21 cellular contexts compared by ENCODE assay signal in genomic region chr10:30215131-30215530, GRCh38.
DNase-seq lines count a peak whose midpoint lies in the region; ATAC-seq, FAIRE-seq and TF ChIP-seq lines count a peak whose summit lies in the region.
"Had no signal": no experiment of that assay in that cellular context is flagged by ENCODE, and none has a peak within 500 bp of the region (broad histone marks: within the 10 kb centered on the region; RNA-seq: fewer than 3 reads in every experiment).

No MANE protein-coding gene starts in this region.

- DNase-seq in GM12891 (ENCODE audit: insufficient read length, low spot score) (no peak), astrocyte of the spinal cord (ENCODE audit: low read depth, low spot score) (peak; percentile 2), nephron progenitor cell (no peak), thoracic aorta (ENCODE audit: low spot score) (no peak), mucosa of gallbladder (ENCODE audit: low spot score) (no peak), progenitor cell of endocrine pancreas (ENCODE audit: low spot score, unreplicated experiment) (no peak), T-helper 9 cell (no peak)
- DNase-seq: activated CD4-positive, CD25-positive, alpha-beta regulatory T cell treated with anti-CD3 and anti-CD28 coated beads, Interleukin-2, amount 50 U/mL, for 72 hours; activated CD8-positive, alpha-beta T cell treated with anti-CD3 and anti-CD28 coated beads, Interleukin-2, amount 10 ng/mL, durations not matched to agents 7 days and 5 days; activated gamma-delta T cell treated with Interleukin-2 at 50 U/mL for 16 hours; BE2C; Caco-2; DND-41; hippocampal formation; islet precursor cell; NCI-H2081 treated with DMSO at 0.1 percent for 48 hours had no signal

- in situ Hi-C loops in astrocyte of the spinal cord (cut with HindIII; ENCODE audit: low sequenced_read_pairs) = no loop called here

- H3K4me1 Mint-ChIP-seq in nephron progenitor cell (peaks cover 43% of the 10 kb centered on the region), progenitor cell of endocrine pancreas (ENCODE audit: low read depth) (peaks cover 3% of the 10 kb centered on the region)

- peaks cover 17% of the 10 kb centered on the region for H3K9me3 Mint-ChIP-seq in nephron progenitor cell
- no peaks in the 10 kb centered on the region for H3K9me3 Mint-ChIP-seq in progenitor cell of endocrine pancreas (ENCODE audit: low read depth)

- peaks cover 3 to 20% of the 10 kb centered on the region in 2 donors for H3K4me1 ChIP-seq in thoracic aorta (ENCODE audit: control insufficient read depth in 1 of 2, low read depth in 2 of 2)
- H3K4me1 ChIP-seq: BE2C, sigmoid colon had no signal

- no peak for ATAC-seq in thoracic aorta (ENCODE audit: insufficient number of reproducible peaks, low FRiP score, low read depth)
- ATAC-seq: activated CD8-positive, alpha-beta T cell treated with anti-CD3 and anti-CD28 coated beads, Interleukin-2, amount 10 ng/mL, durations not matched to agents 7 days and 5 days had no signal

- H3K36me3 ChIP-seq in thoracic aorta = no peaks in the 10 kb centered on the region
- H3K36me3 ChIP-seq: adrenal gland, BE2C, sigmoid colon had no signal

- H3K27ac Mint-ChIP-seq in nephron progenitor cell = peak overlapping the region; percentile 94
- H3K27ac Mint-ChIP-seq in progenitor cell of endocrine pancreas = no peak overlapping the region
- H3K27ac Mint-ChIP-seq: activated CD8-positive, alpha-beta T cell treated with anti-CD3 and anti-CD28 coated beads, Interleukin-2, amount 10 ng/mL, durations not matched to agents 7 days and 5 days had no signal

- FAIRE-seq in GM12891 (lab: Jason Lieb, UNC) = peak; percentile 45
- FAIRE-seq: bronchial epithelial cell, GM19239, H1 had no signal

- TF ChIP-seq CTCF in astrocyte of the spinal cord (IDR thresholded peaks at IDR 0.05; ENCODE audit: low read depth, low read length) = no peak
- no peak for TF ChIP-seq CTCF in nephron progenitor cell (IDR thresholded peaks at IDR 0.05)
- no peak for TF ChIP-seq CTCF in thoracic aorta (IDR thresholded peaks at IDR 0.05)
- TF ChIP-seq CTCF in progenitor cell of endocrine pancreas (IDR thresholded peaks at IDR 0.05; ENCODE audit: unreplicated experiment) = no peak

- H3K27ac ChIP-seq in thoracic aorta = no peak overlapping the region
- H3K27ac ChIP-seq: sigmoid colon had no signal

- H3K4me3 Mint-ChIP-seq in nephron progenitor cell (no peak overlapping the region), progenitor cell of endocrine pancreas (ENCODE audit: low read depth) (no peak overlapping the region)
- H3K4me3 Mint-ChIP-seq: activated CD8-positive, alpha-beta T cell treated with anti-CD3 and anti-CD28 coated beads, Interleukin-2, amount 10 ng/mL, durations not matched to agents 7 days and 5 days had no signal

- no peaks in the 10 kb centered on the region for H3K9me3 ChIP-seq in thoracic aorta
- H3K9me3 ChIP-seq: adrenal gland, BE2C, Caco-2, sigmoid colon had no signal

- no peaks in the 10 kb centered on the region for H3K27me3 ChIP-seq in thoracic aorta (replicated peaks; ENCODE audit: insufficient read depth)
- H3K27me3 ChIP-seq: adrenal gland, BE2C, sigmoid colon had no signal

- H3K4me3 ChIP-seq in astrocyte of the spinal cord (ENCODE audit: low read depth, low read length) (no peak overlapping the region), thoracic aorta (peak overlapping the region; percentile 27)
- H3K4me3 ChIP-seq: adrenal gland, sigmoid colon had no signal

- no peak for TF ChIP-seq POLR2A in GM12891 (IDR thresholded peaks at IDR 0.05; ENCODE audit: low read depth, low read length)

- H3K36me3 Mint-ChIP-seq in nephron progenitor cell (ENCODE audit: low read depth) (peaks cover 4% of the 10 kb centered on the region), progenitor cell of endocrine pancreas (ENCODE audit: insufficient read depth) (no peaks in the 10 kb centered on the region)

- H3K27me3 Mint-ChIP-seq in nephron progenitor cell (ENCODE audit: low read depth, poor library complexity) (peaks cover 12% of the 10 kb centered on the region), progenitor cell of endocrine pancreas (no peaks in the 10 kb centered on the region)

TF ChIP-seq in GM12891, 5 proteins besides CTCF, POLR2A, EP300 and RAD21:
- TF ChIP-seq TAF1 (IDR thresholded peaks at IDR 0.05; ENCODE audit: low read depth, low read length) (no peak), POLR2AphosphoS5 (IDR thresholded peaks at IDR 0.05; ENCODE audit: low read depth, low read length) (no peak), SPI1 (IDR thresholded peaks at IDR 0.05; ENCODE audit: low read depth, low read length) (no peak), POU2F2 (IDR thresholded peaks at IDR 0.05; ENCODE audit: low read depth, low read length) (no peak), PAX5 (IDR thresholded peaks at IDR 0.05; ENCODE audit: insufficient read depth, low read length, severe bottlenecking) (no peak)
TF ChIP-seq in GM12891: peak in this region for 0.
